33 cellular contexts compared by ENCODE assay signal in the genomic region with DNA sequence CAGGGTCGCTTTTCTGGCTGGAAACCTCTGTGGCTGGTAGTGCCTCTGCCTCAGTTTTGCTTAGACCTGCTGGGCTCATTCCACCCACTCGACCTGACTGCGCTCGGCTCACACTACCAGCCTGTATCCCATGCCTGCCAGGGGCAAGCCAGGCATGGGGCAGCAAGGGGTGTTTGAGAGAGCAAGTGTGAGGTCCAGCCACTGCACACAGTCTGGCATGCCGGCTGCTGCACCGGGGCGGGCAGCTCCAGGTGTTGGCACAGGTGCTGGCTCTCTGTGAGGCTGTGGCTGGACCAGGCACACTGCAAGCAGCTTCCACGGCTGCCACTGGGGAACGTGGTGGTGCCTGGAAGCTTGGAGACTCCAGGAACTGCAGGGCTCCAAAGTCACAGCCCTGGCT.
"Had no signal": no experiment of that assay in that cellular context is flagged by ENCODE, and none has a peak within 500 bp of the region (broad histone marks: within the 10 kb centered on the region; RNA-seq: fewer than 3 reads in every experiment).

No MANE protein-coding gene starts in this region.

- H3K27me3 ChIP-seq: ascending aorta, breast epithelium, cardiac muscle cell, colonic mucosa, esophagus squamous epithelium, gastroesophageal sphincter had no signal

- H3K9me3 Mint-ChIP-seq: activated naive CD4-positive, alpha-beta T cell treated with anti-CD3 and anti-CD28 coated beads, Interleukin-2, amount 50 U/mL, for 72 hours; activated naive CD8-positive, alpha-beta T cell treated with anti-CD3 and anti-CD28 coated beads, Interleukin-2, amount 10 ng/mL, durations not matched to agents 7 days and 5 days had no signal

- H3K4me3 ChIP-seq: ascending aorta, breast epithelium, cardiac muscle cell, colonic mucosa, esophagus squamous epithelium, gastroesophageal sphincter had no signal

- H3K27ac Mint-ChIP-seq: activated B cell treated with CpG ODN at 0.5 μM for 24 hours; activated CD4-positive, alpha-beta memory T cell treated with anti-CD3 and anti-CD28 coated beads for 36 hours; activated CD8-positive, alpha-beta memory T cell treated with anti-CD3 and anti-CD28 coated beads, Interleukin-2, amount 10 ng/mL, durations not matched to agents 7 days and 5 days; activated CD8-positive, alpha-beta T cell treated with anti-CD3 and anti-CD28 coated beads, Interleukin-2, amount 10 ng/mL, durations not matched to agents 7 days and 5 days; activated naive CD4-positive, alpha-beta T cell treated with anti-CD3 and anti-CD28 coated beads, Interleukin-2, amount 10 ng/mL, durations not matched to agents 7 days and 5 days; activated naive CD4-positive, alpha-beta T cell treated with anti-CD3 and anti-CD28 coated beads, Interleukin-2, amount 50 U/mL, for 72 hours; activated naive CD8-positive, alpha-beta T cell treated with anti-CD3 and anti-CD28 coated beads, Interleukin-2, amount 10 ng/mL, durations not matched to agents 7 days and 5 days; T-helper 17 cell; T-helper 2 cell treated with Interferon-gamma antibody and Interleukin-4, amounts not matched to agents 5 μg/mL and 100 μg/mL, for 36 hours had no signal

- H3K4me1 ChIP-seq: ascending aorta, breast epithelium, colonic mucosa, esophagus squamous epithelium, gastroesophageal sphincter had no signal

- H3K27ac ChIP-seq: ascending aorta, breast epithelium, cardiac muscle cell, colonic mucosa, epithelial cell of prostate, esophagus squamous epithelium, gastroesophageal sphincter, WERI-Rb-1 had no signal

- H3K4me1 Mint-ChIP-seq: activated B cell treated with CpG ODN at 0.5 μM for 24 hours; activated CD8-positive, alpha-beta memory T cell treated with anti-CD3 and anti-CD28 coated beads, Interleukin-2, amount 10 ng/mL, durations not matched to agents 7 days and 5 days; activated naive CD4-positive, alpha-beta T cell treated with anti-CD3 and anti-CD28 coated beads, Interleukin-2, amount 10 ng/mL, durations not matched to agents 7 days and 5 days; activated naive CD8-positive, alpha-beta T cell treated with anti-CD3 and anti-CD28 coated beads, Interleukin-2, amount 10 ng/mL, durations not matched to agents 7 days and 5 days; brain had no signal

- H3K4me3 Mint-ChIP-seq: activated B cell treated with CpG ODN at 0.5 μM for 24 hours; activated CD4-positive, alpha-beta memory T cell treated with anti-CD3 and anti-CD28 coated beads for 36 hours; activated CD8-positive, alpha-beta memory T cell treated with anti-CD3 and anti-CD28 coated beads, Interleukin-2, amount 10 ng/mL, durations not matched to agents 7 days and 5 days; activated CD8-positive, alpha-beta T cell treated with anti-CD3 and anti-CD28 coated beads, Interleukin-2, amount 10 ng/mL, durations not matched to agents 7 days and 5 days; activated naive CD4-positive, alpha-beta T cell treated with anti-CD3 and anti-CD28 coated beads, Interleukin-2, amount 10 ng/mL, durations not matched to agents 7 days and 5 days; activated naive CD8-positive, alpha-beta T cell treated with anti-CD3 and anti-CD28 coated beads, Interleukin-2, amount 10 ng/mL, durations not matched to agents 7 days and 5 days; brain; T-helper 17 cell; T-helper 2 cell treated with Interferon-gamma antibody and Interleukin-4, amounts not matched to agents 5 μg/mL and 100 μg/mL, for 36 hours had no signal

- H3K9me3 ChIP-seq: ascending aorta, breast epithelium, colonic mucosa, esophagus squamous epithelium, gastroesophageal sphincter had no signal

- H3K27me3 Mint-ChIP-seq: activated B cell treated with CpG ODN at 0.5 μM for 24 hours; activated CD4-positive, alpha-beta memory T cell treated with anti-CD3 and anti-CD28 coated beads for 36 hours; activated CD8-positive, alpha-beta memory T cell treated with anti-CD3 and anti-CD28 coated beads, Interleukin-2, amount 10 ng/mL, durations not matched to agents 7 days and 5 days; activated naive CD4-positive, alpha-beta T cell treated with anti-CD3 and anti-CD28 coated beads, Interleukin-2, amount 10 ng/mL, durations not matched to agents 7 days and 5 days; activated naive CD8-positive, alpha-beta T cell treated with anti-CD3 and anti-CD28 coated beads, Interleukin-2, amount 10 ng/mL, durations not matched to agents 7 days and 5 days; brain; T-helper 17 cell had no signal

- DNase-seq: activated B cell treated with CpG ODN at 0.5 μM for 24 hours; activated CD4-positive, alpha-beta memory T cell treated with anti-CD3 and anti-CD28 coated beads for 36 hours; activated CD4-positive, alpha-beta T cell treated with anti-CD3 and anti-CD28 coated beads for 48 hours; activated CD8-positive, alpha-beta memory T cell treated with anti-CD3 and anti-CD28 coated beads, Interleukin-2, amount 10 ng/mL, durations not matched to agents 7 days and 5 days; activated CD8-positive, alpha-beta memory T cell treated with anti-CD3 and anti-CD28 coated beads, Interleukin-2, amount 50 U/mL, for 4 hours; activated CD8-positive, alpha-beta T cell treated with anti-CD3 and anti-CD28 coated beads, Interleukin-2, amount 10 ng/mL, durations not matched to agents 7 days and 5 days; activated gamma-delta T cell; activated naive CD4-positive, alpha-beta T cell; activated naive CD4-positive, alpha-beta T cell treated with anti-CD3 and anti-CD28 coated beads, Interleukin-2, amount 10 ng/mL, durations not matched to agents 7 days and 5 days; activated naive CD8-positive, alpha-beta T cell treated with anti-CD3 and anti-CD28 coated beads, Interleukin-2, amount 10 ng/mL, durations not matched to agents 7 days and 5 days; activated T-cell treated with anti-CD3 and anti-CD28 coated beads, Interleukin-2, amount 50 U/mL, for 1 hour; activated T-cell treated with anti-CD3 and anti-CD28 coated beads, Interleukin-2, amount 50 U/mL, for 48 hours; central memory CD4-positive, alpha-beta T cell; cerebellar nuclear complex; colonic mucosa; effector CD8-positive, alpha-beta T cell; esophagus squamous epithelium; foreskin melanocyte; T-helper 1 cell; T-helper 17 cell; T1000; WERI-Rb-1 had no signal

- H3K36me3 Mint-ChIP-seq: activated naive CD4-positive, alpha-beta T cell treated with anti-CD3 and anti-CD28 coated beads, Interleukin-2, amount 50 U/mL, for 72 hours had no signal

- H3K36me3 ChIP-seq: breast epithelium, cardiac muscle cell, colonic mucosa had no signal

- FAIRE-seq: endometrium, endothelial cell of umbilical vein had no signal

- ATAC-seq: activated CD4-positive, CD25-positive, alpha-beta regulatory T cell treated with anti-CD3 and anti-CD28 coated beads, Interleukin-2, amount 50 U/mL, for 24 hours; activated CD8-positive, alpha-beta memory T cell treated with anti-CD3 and anti-CD28 coated beads, Interleukin-2, amount 10 ng/mL, durations not matched to agents 7 days and 5 days; activated CD8-positive, alpha-beta T cell treated with anti-CD3 and anti-CD28 coated beads, Interleukin-2, amount 10 ng/mL, durations not matched to agents 7 days and 5 days; activated naive CD4-positive, alpha-beta T cell treated with anti-CD3 and anti-CD28 coated beads, Interleukin-2, amount 50 U/mL, for 72 hours; gastroesophageal sphincter; T-helper 17 cell had no signal
